In genomic region chr19:2795827-2796658, GRCh38 we compare ENCODE assay signal across 22 cellular contexts. TPM values are rescaled to one million over a fixed set of nuclear protein-coding genes. Genes with fewer than 3 reads are reported as not detected.
DNase-seq lines count a peak whose midpoint lies in the region; ATAC-seq and TF ChIP-seq lines count a peak whose summit lies in the region.
"Had no signal": no experiment of that assay in that cellular context is flagged by ENCODE, and none has a peak within 500 bp of the region (broad histone marks: within the 10 kb centered on the region; RNA-seq: fewer than 3 reads in every experiment).

No MANE protein-coding gene starts in this region.

- H4K20me1 ChIP-seq in HCT116 (ENCODE audit: insufficient read depth), result no peaks in the 10 kb centered on the region

- no TSS peak for BruUV-seq in HCT116 (replicated peaks; lab: Mats Ljungman, UMichigan)

- CTCF ChIA-PET in HCT116 (lab: Charles Lee), result no interaction called here
- CTCF ChIA-PET in RWPE1 (lab: Yijun Ruan, JAX), result no interaction called here

- H4K91ac ChIP-seq in neuronal stem cell (ENCODE audit: low read depth, low read length, poor library complexity), result no peak overlapping the region

- H3K9me2 ChIP-seq in HCT116 (ENCODE audit: insufficient read depth), result no peaks in the 10 kb centered on the region

- H3K36me3 ChIP-seq in HCT116 (ENCODE audit: control insufficient read depth in 1 of 2, insufficient read depth in 2 of 2, low read length in 2 of 2) (peaks cover 38 to 59% of the 10 kb centered on the region in 2 experiments; a peak in 3 of 4 replicates), esophagus (ENCODE audit: control insufficient read depth in 2 of 2, insufficient read depth in 2 of 2, low read length in 1 of 2) (peaks cover 3 to 37% of the 10 kb centered on the region in 2 donors), neuronal stem cell (replicated peaks in 1 of 2; ENCODE audit: control insufficient read depth in 2 of 2, insufficient read depth in 2 of 2, low read length in 2 of 2) (peaks cover 57 to 100% of the 10 kb centered on the region in 2 donors)
- H3K36me3 ChIP-seq: breast epithelium had no signal

- ATAC-seq in HCT116 (peak; percentile 26; the same call in 1 of the 2 replicates), HG02763 (IDR thresholded peaks at IDR 0.05; ENCODE audit: unreplicated experiment) (no peak)
- ATAC-seq: WTC11 had no signal

- H3K14ac ChIP-seq in neuronal stem cell (ENCODE audit: low read length), result no peak overlapping the region

- H2BK120ac ChIP-seq in neuronal stem cell (ENCODE audit: low read depth, low read length), result no peak overlapping the region

- H2BK15ac ChIP-seq in neuronal stem cell (ENCODE audit: low read length), result no peak overlapping the region

- H3K4ac ChIP-seq in neuronal stem cell (ENCODE audit: low read length), result no peak overlapping the region

- no peaks in the 10 kb centered on the region for H3K9me3 ChIP-seq in HCT116 (ENCODE audit: control insufficient read depth in 1 of 2, insufficient read depth in 1 of 2, low read depth in 1 of 2, low read length in 2 of 2)
- H3K9me3 ChIP-seq in esophagus (ENCODE audit: control insufficient read depth in 2 of 2, insufficient read depth in 1 of 2, low read depth in 1 of 2, low read length in 1 of 2), result peaks cover 2 to 4% of the 10 kb centered on the region in 2 donors
- H3K9me3 ChIP-seq in neuronal stem cell (replicated peaks in 1 of 2; ENCODE audit: control insufficient read depth in 2 of 2, insufficient read depth in 1 of 2, low read depth in 1 of 2, low read length in 2 of 2), result no peaks in the 10 kb centered on the region
- H3K9me3 ChIP-seq: breast epithelium, esophagus muscularis mucosa, neutrophil, upper lobe of left lung had no signal

- no peak overlapping the region for H2AFZ ChIP-seq in HCT116 (ENCODE audit: low read depth, low read length, poor library complexity, severe bottlenecking)
- no peak overlapping the region for H2AFZ ChIP-seq in neuronal stem cell (ENCODE audit: low read length)

- H2BK5ac ChIP-seq in neuronal stem cell (ENCODE audit: low read length), result no peak overlapping the region

- H3K27me3 ChIP-seq in HCT116 (ENCODE audit: insufficient read depth, low read length), result no peaks in the 10 kb centered on the region
- H3K27me3 ChIP-seq in esophagus (ENCODE audit: control insufficient read depth in 1 of 2, insufficient read depth in 2 of 2, low read length in 2 of 2), result no peaks in the 10 kb centered on the region
- H3K27me3 ChIP-seq in neuronal stem cell (ENCODE audit: control insufficient read depth in 3 of 3, insufficient read depth in 3 of 3, low read depth in 1 of 3, low read length in 3 of 3), result no peaks in the 10 kb centered on the region
- H3K27me3 ChIP-seq: breast epithelium, esophagus muscularis mucosa, neutrophil, upper lobe of left lung had no signal

- H3K4me2 ChIP-seq in HCT116 (ENCODE audit: low read length) (no peak overlapping the region), neuronal stem cell (ENCODE audit: insufficient read depth, low read length, poor library complexity, severe bottlenecking) (peak overlapping the region; percentile 2)

- H3K4me3 ChIP-seq in HCT116 (replicated peaks in 1 of 2; ENCODE audit: low read depth in 1 of 2, low read length in 2 of 2) (no peak overlapping the region), esophagus (ENCODE audit: low read depth in 1 of 2, low read length in 2 of 2) (no peak overlapping the region), neuronal stem cell (ENCODE audit: low read length in 2 of 2) (no peak overlapping the region), coronary artery (no peak overlapping the region)
- H3K4me3 ChIP-seq: breast epithelium, esophagus muscularis mucosa, upper lobe of left lung had no signal

- H3K79me1 ChIP-seq in neuronal stem cell (ENCODE audit: low read depth, low read length), result peaks cover 10% of the 10 kb centered on the region

- no peak overlapping the region for H2AK5ac ChIP-seq in neuronal stem cell (ENCODE audit: low read depth, low read length)

- TF ChIP-seq CTCF in HCT116 (IDR thresholded peaks at IDR 0.05 in 2 of 3, conservative IDR thresholded peaks at IDR 0.05 in 1 of 3; ENCODE audit: borderline replicate concordance in 1 of 3, insufficient read depth in 1 of 3, low read depth in 2 of 3, low read length in 2 of 3), result no peak
- no peak for TF ChIP-seq CTCF in RWPE1 (conservative IDR thresholded peaks at IDR 0.05; ENCODE audit: low read depth)
- TF ChIP-seq CTCF in coronary artery (IDR thresholded peaks at IDR 0.05), result no peak

- TF ChIP-seq RAD21 in HCT116 (IDR thresholded peaks at IDR 0.05; ENCODE audit: low read depth), result no peak

- RAD21 ChIA-PET in HCT116 (lab: Charles Lee; ENCODE audit: low non-redundant PET in 1 of 2, low total read pairs in 2 of 2, uncharacterized antibody in 2 of 2, unreplicated experiment in 2 of 2), result no interaction called here

- no peak overlapping the region for H2BK12ac ChIP-seq in neuronal stem cell (ENCODE audit: low read length)

- peaks cover 42% of the 10 kb centered on the region for H3K79me2 ChIP-seq in HCT116 (ENCODE audit: insufficient read depth, low read length)

- WGBS in esophagus, 2 donors, result 65 to 74% methylated on average over 25 to 27 of the region's 27 CpGs
- WGBS in neuronal stem cell (ENCODE audit: extremely low coverage in 2 of 2, insufficient read length in 2 of 2, insufficient replicate concordance in 1 of 2), 2 donors, result no CpG with 5 or more reads among the region's 27 CpGs

- intact Hi-C loops in HCT116 (cut with micrococcal nuclease), result no loop called here

- H3K18ac ChIP-seq in neuronal stem cell (ENCODE audit: low read length), result no peak overlapping the region

- no peak overlapping the region for H3K23ac ChIP-seq in neuronal stem cell (ENCODE audit: low read depth, low read length, poor library complexity)

- POLR2A ChIA-PET in HCT116 (lab: Charles Lee), result no interaction called here
- POLR2A ChIA-PET in RWPE1 (lab: Yijun Ruan, JAX; ENCODE audit: low non-redundant PET), result no interaction called here

- H3K9ac ChIP-seq in HCT116 (ENCODE audit: low read length), result no peak overlapping the region
- no peak overlapping the region for H3K9ac ChIP-seq in neuronal stem cell (ENCODE audit: low read depth, low read length, poor library complexity)

- TF ChIP-seq POLR2A in HCT116 (IDR thresholded peaks at IDR 0.05; ENCODE audit: borderline replicate concordance, extremely low read depth, insufficient read depth, insufficient read length), result no peak

- H3K27ac ChIP-seq in HCT116 (ENCODE audit: low read depth, low read length), result no peak overlapping the region
- H3K27ac ChIP-seq in esophagus (ENCODE audit: low read depth in 2 of 2, low read length in 1 of 2), result peak overlapping the region; percentile 47 to 80
- no peak overlapping the region for H3K27ac ChIP-seq in neuronal stem cell (replicated peaks; ENCODE audit: low read length)
- no peak overlapping the region for H3K27ac ChIP-seq in RWPE1
- H3K27ac ChIP-seq in coronary artery, result no peak overlapping the region
- H3K27ac ChIP-seq: breast epithelium, esophagus muscularis mucosa, neutrophil, upper lobe of left lung had no signal

- peak overlapping the region; percentile 65 for H4K8ac ChIP-seq in neuronal stem cell (ENCODE audit: low read depth, low read length)

- H3K4me1 ChIP-seq in HCT116 (ENCODE audit: control insufficient read depth in 1 of 2, insufficient read depth in 2 of 2, low read length in 2 of 2), result peaks cover 0 to 6% of the 10 kb centered on the region in 2 experiments; a peak in 2 of 4 replicates
- peaks cover 3 to 8% of the 10 kb centered on the region in 2 donors for H3K4me1 ChIP-seq in esophagus (ENCODE audit: control insufficient read depth in 2 of 2, insufficient read depth in 2 of 2, low read length in 1 of 2)
- H3K4me1 ChIP-seq in neuronal stem cell (ENCODE audit: control insufficient read depth in 2 of 2, insufficient read depth in 1 of 2, low read depth in 1 of 2, low read length in 2 of 2), result no peaks in the 10 kb centered on the region
- H3K4me1 ChIP-seq: breast epithelium, upper lobe of left lung had no signal

- DNase-seq in HCT116 (ENCODE audit: low read depth, low spot score) (no peak), neuronal stem cell (ENCODE audit: low spot score) (no peak), RWPE1 (ENCODE audit: low spot score) (no peak), coronary artery (ENCODE audit: low spot score) (no peak)
- DNase-seq: activated CD4-positive, alpha-beta T cell treated with anti-CD3 and anti-CD28 coated beads, Interleukin-2, amount 50 U/mL, for 4 hours; activated naive CD4-positive, alpha-beta T cell treated with anti-CD3 and anti-CD28 coated beads, Interleukin-2, amount 10 ng/mL, durations not matched to agents 7 days and 5 days; CD4-positive, CD25-positive, alpha-beta regulatory T cell; effector memory CD4-positive, alpha-beta T cell; islet precursor cell; KG1; mammary epithelial cell; NCI-H1436; NCI-H82; stimulated activated CD8-positive, alpha-beta memory T cell treated with anti-CD3 and anti-CD28 coated beads, Interleukin-4, amount 100 ng/mL, for 48 hours; T-helper 9 cell had no signal

TF ChIP-seq in HCT116, 20 proteins besides CTCF, POLR2A, EP300 and RAD21 (continues in another document):
- TF ChIP-seq JUND (IDR thresholded peaks at IDR 0.05) (no peak), ELF1 (IDR thresholded peaks at IDR 0.05; ENCODE audit: borderline replicate concordance, low read depth) (no peak), YY1 (IDR thresholded peaks at IDR 0.05; ENCODE audit: extremely low read depth, insufficient replicate concordance, low read depth, low read length) (no peak)

RNA-seq across cellular contexts. Expression of gene THOP1, which starts 10.7 kb away (rescaled TPM):
- 201 TPM for total RNA-seq in HCT116 (2021; ENCODE audit: unreplicated experiment)
- 208 and 220 TPM in 2 replicates for polyA plus RNA-seq in HCT116 (2012)
- 10 to 100 TPM; 56.5 to 77.4 TPM for polyA plus RNA-seq in esophagus
- polyA plus RNA-seq in neuronal stem cell (2013, experiment 1 of 2), result 82.0 TPM
- polyA plus RNA-seq in neuronal stem cell (2013, experiment 2 of 2), result 74.8 TPM

RNA-seq across cellular contexts. Expression of gene SGTA, which starts 13.0 kb away (rescaled TPM):
- total RNA-seq in HCT116 (2021; ENCODE audit: unreplicated experiment), result 109 TPM
- polyA plus RNA-seq in HCT116 (2012), result 87.8 and 92.7 TPM in 2 replicates
- polyA plus RNA-seq in esophagus, result 10 to 100 TPM; 42.5 to 56.1 TPM
- polyA plus RNA-seq in neuronal stem cell (2013, experiment 1 of 2), result 73.5 TPM
- polyA plus RNA-seq in neuronal stem cell (2013, experiment 2 of 2), result 71.9 TPM

RNA-seq across cellular contexts. Expression of gene ZNF554, which starts 23.6 kb away (rescaled TPM):
- total RNA-seq in HCT116 (2021; ENCODE audit: unreplicated experiment), result 4.0 TPM
- 1.8 and 2.4 TPM in 2 replicates for polyA plus RNA-seq in HCT116 (2012)
- polyA plus RNA-seq in esophagus, result 1 to 10 TPM; 1.5 to 4.9 TPM
- polyA plus RNA-seq in neuronal stem cell (2013, experiment 1 of 2), result 4.6 TPM
- 4.5 TPM for polyA plus RNA-seq in neuronal stem cell (2013, experiment 2 of 2)

RNA-seq across cellular contexts. Expression of gene ZNF555, which starts 45.2 kb away (rescaled TPM):
- 4.5 TPM for total RNA-seq in HCT116 (2021; ENCODE audit: unreplicated experiment)
- polyA plus RNA-seq in HCT116 (2012), result 1.2 and 2.1 TPM in 2 replicates
- polyA plus RNA-seq in esophagus, result 1 to 10 TPM; 1.2 to 2.4 TPM
- 4.9 TPM for polyA plus RNA-seq in neuronal stem cell (2013, experiment 1 of 2)
- 4.8 TPM for polyA plus RNA-seq in neuronal stem cell (2013, experiment 2 of 2)

RNA-seq across cellular contexts. Expression of gene SLC39A3, which starts 56.2 kb away (rescaled TPM):
- 39.1 TPM for total RNA-seq in HCT116 (2021; ENCODE audit: unreplicated experiment)
- polyA plus RNA-seq in HCT116 (2012), result 34.0 and 43.9 TPM in 2 replicates
- 10 to 100 TPM; 13.0 to 19.8 TPM for polyA plus RNA-seq in esophagus
- 19.0 TPM for polyA plus RNA-seq in neuronal stem cell (2013, experiment 1 of 2)
- 19.4 TPM for polyA plus RNA-seq in neuronal stem cell (2013, experiment 2 of 2)

Comparison
In these comparisons a context has a peak if more than half of its experiments do, and no peak if none do; other contexts are left out.
1. H3K27ac ChIP-seq: peak in esophagus (2 of 2); none in HCT116 (single experiment), neuronal stem cell (single experiment), RWPE1 (single experiment) and coronary artery (0 of 2).